ENCODE assay signal across 1 cellular context in genomic region chr10:102394079-102394800, GRCh38.
TF ChIP-seq lines count a peak whose summit lies in the region.

No MANE protein-coding gene starts in this region.

TF ChIP-seq in WTC11, 78 proteins besides CTCF, POLR2A, EP300 and RAD21 (continued from another document):
- TF ChIP-seq ZNF532 (CRISPR knock-in tag; IDR thresholded peaks at IDR 0.05; ENCODE audit: borderline replicate concordance) (no peak), ATF3 (CRISPR knock-in tag; conservative IDR thresholded peaks at IDR 0.05) (no peak), ATF1 (CRISPR knock-in tag; IDR thresholded peaks at IDR 0.05) (no peak), CBFB (CRISPR knock-in tag; IDR thresholded peaks at IDR 0.05; ENCODE audit: low read depth) (no peak), NFATC4 (CRISPR knock-in tag; IDR thresholded peaks at IDR 0.05) (no peak), FOXK1 (CRISPR knock-in tag; IDR thresholded peaks at IDR 0.05) (no peak), KAT7 (CRISPR knock-in tag; IDR thresholded peaks at IDR 0.05; ENCODE audit: borderline replicate concordance) (no peak), ZNF671 (CRISPR knock-in tag; IDR thresholded peaks at IDR 0.05) (no peak), ERG (CRISPR knock-in tag; IDR thresholded peaks at IDR 0.05) (no peak), JAZF1 (CRISPR knock-in tag; IDR thresholded peaks at IDR 0.05) (no peak), CREB1 (CRISPR knock-in tag; IDR thresholded peaks at IDR 0.05) (no peak), TCF7 (CRISPR knock-in tag; IDR thresholded peaks at IDR 0.05; ENCODE audit: low read depth) (no peak), GABPB1 (CRISPR knock-in tag; IDR thresholded peaks at IDR 0.05) (0 out of 2 replicates have a peak, but pooled peaks have one; percentile 13), ZNF138 (CRISPR knock-in tag; conservative IDR thresholded peaks at IDR 0.05) (no peak), FOXJ3 (CRISPR knock-in tag; IDR thresholded peaks at IDR 0.05; ENCODE audit: borderline replicate concordance) (no peak), NFYB (CRISPR knock-in tag; conservative IDR thresholded peaks at IDR 0.05; ENCODE audit: low read depth) (peak; percentile 64; the same call in 1 of the 2 replicates), OVOL2 (CRISPR knock-in tag; IDR thresholded peaks at IDR 0.05; ENCODE audit: borderline replicate concordance) (no peak), MYBL2 (CRISPR knock-in tag; IDR thresholded peaks at IDR 0.05) (no peak; the same call in 1 of the 2 replicates), CREM (CRISPR knock-in tag; IDR thresholded peaks at IDR 0.05) (peak; percentile 90), MAX (CRISPR knock-in tag; IDR thresholded peaks at IDR 0.05) (peak; percentile 60; the same call in 1 of the 2 replicates), SMAD4 (CRISPR knock-in tag; IDR thresholded peaks at IDR 0.05) (peak; percentile 59; the same call in 1 of the 2 replicates), E2F4 (CRISPR knock-in tag; IDR thresholded peaks at IDR 0.05; ENCODE audit: borderline replicate concordance, low read depth) (no peak), ATF2 (CRISPR knock-in tag; IDR thresholded peaks at IDR 0.05; ENCODE audit: borderline replicate concordance, low read depth) (no peak), TP53 (CRISPR knock-in tag; IDR thresholded peaks at IDR 0.05) (no peak), STAT6 (CRISPR knock-in tag; conservative IDR thresholded peaks at IDR 0.05; ENCODE audit: low read depth) (no peak), ZNF219 (CRISPR knock-in tag; IDR thresholded peaks at IDR 0.05; ENCODE audit: borderline replicate concordance) (0 out of 2 replicates have a peak, but pooled peaks have one; percentile 64), ZNF416 (CRISPR knock-in tag; IDR thresholded peaks at IDR 0.05) (no peak)
